24 cellular contexts compared by ENCODE assay signal in the genomic region with DNA sequence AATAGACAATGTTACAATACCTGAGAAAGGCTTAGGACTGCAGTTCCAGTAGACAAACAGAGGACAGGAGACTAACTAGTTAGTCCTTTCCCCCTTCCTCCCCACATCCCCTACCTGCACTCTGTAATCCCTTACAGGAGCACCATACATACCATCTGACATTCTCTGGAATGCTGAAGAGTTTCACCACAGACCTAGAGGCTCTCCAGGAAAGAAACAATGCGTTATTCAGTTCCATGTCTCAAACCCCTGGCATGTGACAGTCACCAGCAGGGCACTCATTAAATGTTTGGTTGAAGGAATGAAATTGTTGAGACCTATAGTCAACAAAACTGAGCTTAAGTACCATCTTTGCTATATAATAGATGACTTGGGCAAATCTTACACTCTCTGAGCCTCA.
DNase-seq lines count a peak whose midpoint lies in the region; ATAC-seq and TF ChIP-seq lines count a peak whose summit lies in the region.
"Had no signal": no experiment of that assay in that cellular context is flagged by ENCODE, and none has a peak within 500 bp of the region (broad histone marks: within the 10 kb centered on the region; RNA-seq: fewer than 3 reads in every experiment).

No MANE protein-coding gene starts in this region.

- ATAC-seq in WTC11, result peak; percentile 52
- ATAC-seq in activated CD8-positive, alpha-beta T cell treated with anti-CD3 and anti-CD28 coated beads, Interleukin-2, amount 10 ng/mL, durations not matched to agents 7 days and 5 days, result no peak
- ATAC-seq in omental fat pad (ENCODE audit: low FRiP score), result no peak
- ATAC-seq: activated CD8-positive, alpha-beta T cell treated with anti-CD3 and anti-CD28 coated beads for 36 hours; activated naive CD8-positive, alpha-beta T cell treated with anti-CD3 and anti-CD28 coated beads, Interleukin-2, amount 50 U/mL, for 24 hours had no signal

- H3K36me3 ChIP-seq in kidney epithelial cell (ENCODE audit: control insufficient read depth, insufficient read depth, low read length), result no peaks in the 10 kb centered on the region
- H3K36me3 ChIP-seq: BE2C, uterus had no signal

- H3K9me3 Mint-ChIP-seq in WTC11, result peaks cover 7% of the 10 kb centered on the region
- H3K9me3 Mint-ChIP-seq in activated CD4-positive, alpha-beta T cell treated with anti-CD3 and anti-CD28 coated beads, Interleukin-2, amount 10 ng/mL, durations not matched to agents 7 days and 5 days, result no peaks in the 10 kb centered on the region
- no peaks in the 10 kb centered on the region for H3K9me3 Mint-ChIP-seq in activated CD8-positive, alpha-beta T cell treated with anti-CD3 and anti-CD28 coated beads, Interleukin-2, amount 10 ng/mL, durations not matched to agents 7 days and 5 days (ENCODE audit: insufficient read depth)
- H3K9me3 Mint-ChIP-seq: activated B cell treated with CpG ODN at 0.5 μM for 24 hours; activated CD8-positive, alpha-beta T cell treated with anti-CD3 and anti-CD28 coated beads for 36 hours; activated naive CD8-positive, alpha-beta T cell treated with anti-CD3 and anti-CD28 coated beads, Interleukin-2, amount 50 U/mL, for 24 hours; IgD-negative memory B cell had no signal

- POLR2A ChIA-PET in WTC11 (lab: Charles Lee), result no interaction called here
- POLR2A ChIA-PET in activated CD4-positive, alpha-beta T cell treated with anti-CD3 and anti-CD28 coated beads, Interleukin-2, amount 10 ng/mL, durations not matched to agents 7 days and 5 days (lab: Charles Lee), result no interaction called here
- POLR2A ChIA-PET in activated CD8-positive, alpha-beta T cell treated with anti-CD3 and anti-CD28 coated beads, Interleukin-2, amount 10 ng/mL, durations not matched to agents 7 days and 5 days (lab: Charles Lee), result no interaction called here

- H3K4me3 ChIP-seq in kidney epithelial cell (ENCODE audit: low read depth, low read length), result no peak overlapping the region
- H3K4me3 ChIP-seq: uterus had no signal

- H3K27ac Mint-ChIP-seq in WTC11, result no peak overlapping the region
- no peak overlapping the region for H3K27ac Mint-ChIP-seq in activated CD4-positive, alpha-beta T cell treated with anti-CD3 and anti-CD28 coated beads, Interleukin-2, amount 10 ng/mL, durations not matched to agents 7 days and 5 days
- H3K27ac Mint-ChIP-seq in activated CD8-positive, alpha-beta T cell treated with anti-CD3 and anti-CD28 coated beads, Interleukin-2, amount 10 ng/mL, durations not matched to agents 7 days and 5 days, result no peak overlapping the region
- H3K27ac Mint-ChIP-seq: activated B cell treated with CpG ODN at 0.5 μM for 24 hours; activated CD8-positive, alpha-beta T cell treated with anti-CD3 and anti-CD28 coated beads for 36 hours; activated naive CD8-positive, alpha-beta T cell treated with anti-CD3 and anti-CD28 coated beads, Interleukin-2, amount 50 U/mL, for 24 hours; IgD-negative memory B cell; immature natural killer cell had no signal

- CTCF ChIA-PET in WTC11 (lab: Charles Lee), result interaction anchor here (0.6 kb wide), 1 partner anchor 280 kb away, joined by 3 read pairs; no protein-coding TSS in a partner anchor
- CTCF ChIA-PET in activated CD4-positive, alpha-beta T cell treated with anti-CD3 and anti-CD28 coated beads, Interleukin-2, amount 10 ng/mL, durations not matched to agents 7 days and 5 days (lab: Charles Lee), result no interaction called here
- CTCF ChIA-PET in activated CD8-positive, alpha-beta T cell treated with anti-CD3 and anti-CD28 coated beads, Interleukin-2, amount 10 ng/mL, durations not matched to agents 7 days and 5 days (lab: Charles Lee), result no interaction called here

- peaks cover 6% of the 10 kb centered on the region for H3K36me3 Mint-ChIP-seq in WTC11
- no peaks in the 10 kb centered on the region for H3K36me3 Mint-ChIP-seq in activated CD4-positive, alpha-beta T cell treated with anti-CD3 and anti-CD28 coated beads, Interleukin-2, amount 10 ng/mL, durations not matched to agents 7 days and 5 days (ENCODE audit: low read depth)
- H3K36me3 Mint-ChIP-seq in activated CD8-positive, alpha-beta T cell treated with anti-CD3 and anti-CD28 coated beads, Interleukin-2, amount 10 ng/mL, durations not matched to agents 7 days and 5 days (ENCODE audit: low read depth), result no peaks in the 10 kb centered on the region
- H3K36me3 Mint-ChIP-seq: brain, IgD-negative memory B cell, immature natural killer cell had no signal

- DNase-seq in ELR (ENCODE audit: low read depth) (peak; percentile 1), WTC11 (ENCODE audit: low spot score) (no peak), kidney epithelial cell (ENCODE audit: low read depth) (peak; percentile 1), pons (ENCODE audit: low spot score) (peak; percentile 51), GM10266 (ENCODE audit: extremely low spot score) (no peak), omental fat pad (ENCODE audit: low spot score) (no peak)
- DNase-seq in activated CD4-positive, alpha-beta T cell treated with anti-CD3 and anti-CD28 coated beads, Interleukin-2, amount 10 ng/mL, durations not matched to agents 7 days and 5 days, result no peak
- DNase-seq in activated CD8-positive, alpha-beta T cell treated with anti-CD3 and anti-CD28 coated beads, Interleukin-2, amount 10 ng/mL, durations not matched to agents 7 days and 5 days, result no peak
- DNase-seq: activated B cell treated with CpG ODN at 0.5 μM for 24 hours; activated CD8-positive, alpha-beta T cell treated with anti-CD3 and anti-CD28 coated beads for 36 hours; activated gamma-delta T cell treated with Interleukin-2 at 50 U/mL for 16 hours; activated naive CD8-positive, alpha-beta T cell treated with anti-CD3 and anti-CD28 coated beads, Interleukin-2, amount 50 U/mL, for 24 hours; BE2C; DND-41; effector CD8-positive, alpha-beta T cell; erythroblast; immature natural killer cell; NCI-H2081 treated with DMSO at 0.1 percent for 48 hours; Right ventricle myocardium superior; stimulated activated CD4-positive, alpha-beta T cell treated with anti-CD3 and anti-CD28 coated beads, Interleukin-1b, Interleukin-23, amount 100 ng/mL, for 48 hours; T1000; uterus had no signal

- H3K4me3 Mint-ChIP-seq in WTC11, result no peak overlapping the region
- H3K4me3 Mint-ChIP-seq in activated CD4-positive, alpha-beta T cell treated with anti-CD3 and anti-CD28 coated beads, Interleukin-2, amount 10 ng/mL, durations not matched to agents 7 days and 5 days, result no peak overlapping the region
- no peak overlapping the region for H3K4me3 Mint-ChIP-seq in activated CD8-positive, alpha-beta T cell treated with anti-CD3 and anti-CD28 coated beads, Interleukin-2, amount 10 ng/mL, durations not matched to agents 7 days and 5 days
- H3K4me3 Mint-ChIP-seq: activated B cell treated with CpG ODN at 0.5 μM for 24 hours; activated CD8-positive, alpha-beta T cell treated with anti-CD3 and anti-CD28 coated beads for 36 hours; activated naive CD8-positive, alpha-beta T cell treated with anti-CD3 and anti-CD28 coated beads, Interleukin-2, amount 50 U/mL, for 24 hours; brain; IgD-negative memory B cell; immature natural killer cell had no signal

- H3K27me3 Mint-ChIP-seq in WTC11 (ENCODE audit: low read depth), result no peaks in the 10 kb centered on the region
- peaks cover 2% of the 10 kb centered on the region for H3K27me3 Mint-ChIP-seq in activated CD4-positive, alpha-beta T cell treated with anti-CD3 and anti-CD28 coated beads, Interleukin-2, amount 10 ng/mL, durations not matched to agents 7 days and 5 days
- H3K27me3 Mint-ChIP-seq in activated CD8-positive, alpha-beta T cell treated with anti-CD3 and anti-CD28 coated beads, Interleukin-2, amount 10 ng/mL, durations not matched to agents 7 days and 5 days (ENCODE audit: low read depth), result peaks cover 4% of the 10 kb centered on the region
- H3K27me3 Mint-ChIP-seq: activated B cell treated with CpG ODN at 0.5 μM for 24 hours, brain, IgD-negative memory B cell had no signal

- TF ChIP-seq CTCF in WTC11 (IDR thresholded peaks at IDR 0.05), result no peak
- no peak for TF ChIP-seq CTCF in kidney epithelial cell (IDR thresholded peaks at IDR 0.05; ENCODE audit: insufficient read depth, low read length, poor library complexity, severe bottlenecking)
- TF ChIP-seq CTCF in GM10266 (IDR thresholded peaks at IDR 0.05; ENCODE audit: control insufficient read depth, insufficient read depth, low read depth, missing control alignments), result no peak
- TF ChIP-seq CTCF in omental fat pad (IDR thresholded peaks at IDR 0.05), result no peak

- H3K4me1 Mint-ChIP-seq in WTC11, result peaks cover 15% of the 10 kb centered on the region
- H3K4me1 Mint-ChIP-seq in activated CD4-positive, alpha-beta T cell treated with anti-CD3 and anti-CD28 coated beads, Interleukin-2, amount 10 ng/mL, durations not matched to agents 7 days and 5 days, result no peaks in the 10 kb centered on the region
- H3K4me1 Mint-ChIP-seq in activated CD8-positive, alpha-beta T cell treated with anti-CD3 and anti-CD28 coated beads, Interleukin-2, amount 10 ng/mL, durations not matched to agents 7 days and 5 days (ENCODE audit: low read depth), result no peaks in the 10 kb centered on the region
- H3K4me1 Mint-ChIP-seq: activated B cell treated with CpG ODN at 0.5 μM for 24 hours; activated naive CD8-positive, alpha-beta T cell treated with anti-CD3 and anti-CD28 coated beads, Interleukin-2, amount 50 U/mL, for 24 hours; immature natural killer cell had no signal

- no peaks in the 10 kb centered on the region for H3K27me3 ChIP-seq in kidney epithelial cell (ENCODE audit: control insufficient read depth, insufficient read depth, low read length)
- H3K27me3 ChIP-seq: BE2C, uterus had no signal

TF ChIP-seq in WTC11, 78 proteins besides CTCF, POLR2A, EP300 and RAD21 (continues in another document):
- TF ChIP-seq ZNF317 (CRISPR knock-in tag; IDR thresholded peaks at IDR 0.05; ENCODE audit: borderline replicate concordance, low read depth) (no peak), GABPB1 (CRISPR knock-in tag; IDR thresholded peaks at IDR 0.05) (no peak), TEAD4 (CRISPR knock-in tag; IDR thresholded peaks at IDR 0.05) (no peak), SMAD3 (CRISPR knock-in tag; IDR thresholded peaks at IDR 0.05; ENCODE audit: borderline replicate concordance) (no peak)
- TF ChIP-seq, protein P1, sequence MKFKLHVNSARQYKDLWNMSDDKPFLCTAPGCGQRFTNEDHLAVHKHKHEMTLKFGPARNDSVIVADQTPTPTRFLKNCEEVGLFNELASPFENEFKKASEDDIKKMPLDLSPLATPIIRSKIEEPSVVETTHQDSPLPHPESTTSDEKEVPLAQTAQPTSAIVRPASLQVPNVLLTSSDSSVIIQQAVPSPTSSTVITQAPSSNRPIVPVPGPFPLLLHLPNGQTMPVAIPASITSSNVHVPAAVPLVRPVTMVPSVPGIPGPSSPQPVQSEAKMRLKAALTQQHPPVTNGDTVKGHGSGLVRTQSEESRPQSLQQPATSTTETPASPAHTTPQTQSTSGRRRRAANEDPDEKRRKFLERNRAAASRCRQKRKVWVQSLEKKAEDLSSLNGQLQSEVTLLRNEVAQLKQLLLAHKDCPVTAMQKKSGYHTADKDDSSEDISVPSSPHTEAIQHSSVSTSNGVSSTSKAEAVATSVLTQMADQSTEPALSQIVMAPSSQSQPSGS (CRISPR knock-in tag; IDR thresholded peaks at IDR 0.05; ENCODE audit: borderline replicate concordance, low read depth), result no peak

Comparison
In these comparisons a context has a peak if more than half of its experiments do, and no peak if none do; other contexts are left out.
1. DNase-seq: peak in ELR (single experiment), kidney epithelial cell (single experiment) and pons (single experiment); none in WTC11 (single experiment), activated CD4-positive, alpha-beta T cell treated with anti-CD3 and anti-CD28 coated beads, Interleukin-2, amount 10 ng/mL, durations not matched to agents 7 days and 5 days (single experiment), activated CD8-positive, alpha-beta T cell treated with anti-CD3 and anti-CD28 coated beads, Interleukin-2, amount 10 ng/mL, durations not matched to agents 7 days and 5 days (single experiment), GM10266 (single experiment) and omental fat pad (single experiment).